ENCODE assay signal across 8 cellular contexts in the genomic region with DNA sequence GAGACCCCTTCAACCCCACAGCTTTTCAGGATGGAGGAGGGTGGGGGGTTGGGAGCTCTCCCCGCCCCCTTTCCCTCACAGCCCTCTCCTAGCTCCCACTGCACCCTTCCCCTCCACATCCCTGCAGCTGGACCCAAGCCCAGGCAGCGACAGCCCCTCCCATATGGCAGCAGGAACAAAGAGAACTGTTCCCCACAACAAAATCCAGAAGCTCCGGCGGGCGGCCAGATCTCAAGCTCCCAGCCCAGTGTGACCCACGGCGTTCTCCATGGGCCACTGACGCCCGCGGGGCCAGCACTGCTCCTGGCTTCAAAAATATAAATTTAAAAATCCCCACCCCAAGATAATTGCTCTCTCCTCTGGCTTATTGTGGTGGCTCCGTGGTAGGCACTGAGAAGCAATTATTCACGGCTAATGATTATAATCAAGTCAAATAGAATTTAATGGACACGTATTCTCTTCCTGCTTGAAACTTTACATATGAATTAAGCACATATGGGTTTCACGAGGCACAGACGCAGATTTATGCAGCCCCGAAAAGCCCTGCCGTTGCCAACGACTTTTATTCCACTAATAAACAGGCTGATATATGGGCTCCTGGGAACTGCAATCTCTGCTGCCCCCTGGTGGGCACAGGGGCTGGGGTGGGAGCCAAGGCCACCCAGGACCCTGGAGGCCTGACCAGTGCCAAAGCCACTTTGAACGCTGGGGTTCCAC. TPM values are rescaled to one million over a fixed set of nuclear protein-coding genes. Genes with fewer than 3 reads are reported as not detected.
DNase-seq lines count a peak whose midpoint lies in the region; ATAC-seq and TF ChIP-seq lines count a peak whose summit lies in the region.

No MANE protein-coding gene starts in this region.

- peaks cover 0 to 35% of the 10 kb centered on the region in 2 donors for H3K4me1 ChIP-seq in right atrium auricular region

- ATAC-seq in GM21367 (IDR thresholded peaks at IDR 0.05; ENCODE audit: unreplicated experiment), result no peak
- no peak for ATAC-seq in GM19467 (IDR thresholded peaks at IDR 0.05; ENCODE audit: unreplicated experiment)

- H3K9me3 ChIP-seq in right atrium auricular region, result no peaks in the 10 kb centered on the region

- H3K27ac ChIP-seq in right atrium auricular region, result peak overlapping the region; percentile 54 to 70

- H3K36me3 ChIP-seq in right atrium auricular region, result no peaks in the 10 kb centered on the region

- H3K4me3 ChIP-seq in right atrium auricular region, result peak overlapping the region; percentile 9 to 24
- peak overlapping the region; percentile 26 for H3K4me3 ChIP-seq in retinal pigment epithelial cell (ENCODE audit: low read length)

- peak; percentile 95 for TF ChIP-seq CTCF in right atrium auricular region (IDR thresholded peaks at IDR 0.05)
- TF ChIP-seq CTCF in retinal pigment epithelial cell (conservative IDR thresholded peaks at IDR 0.05; ENCODE audit: low read depth, low read length), result peak; percentile 93

- H3K27me3 ChIP-seq in right atrium auricular region, result no peaks in the 10 kb centered on the region

- DNase-seq in ELR (ENCODE audit: low read depth) (peak; percentile 75), NCI-H1092 treated with DMSO at 0.1 percent for 48 hours (lab: John Stamatoyannopoulos, UW) (peak; percentile 91), T-helper 9 cell (peak; percentile 74), anterior cingulate cortex (lab: John Stamatoyannopoulos, UW) (peak in 57 of 58 donors; percentile 34 to 93 (median 81)), right atrium auricular region (ENCODE audit: low spot score) (peak; percentile 70), retinal pigment epithelial cell (ENCODE audit: low read depth) (no peak)

RNA-seq across cellular contexts. Expression of gene MACROD1, which starts 17.6 kb away (rescaled TPM):
- total RNA-seq in right atrium auricular region, result 10 to 100 TPM; 50.7 to 59.0 TPM

RNA-seq across cellular contexts. Expression of gene STIP1, which starts 37.6 kb away (rescaled TPM):
- 100 to 1,000 TPM in 1 of 2 donors, 10 to 100 TPM in 1; 88.9 to 114 TPM for total RNA-seq in right atrium auricular region

RNA-seq across cellular contexts. Expression of gene FERMT3, which starts 58.2 kb away (rescaled TPM):
- total RNA-seq in right atrium auricular region, result 10 to 100 TPM in 1 of 2 donors, 1 to 10 TPM in 1; 6.3 to 19.4 TPM
